In the genomic region with DNA sequence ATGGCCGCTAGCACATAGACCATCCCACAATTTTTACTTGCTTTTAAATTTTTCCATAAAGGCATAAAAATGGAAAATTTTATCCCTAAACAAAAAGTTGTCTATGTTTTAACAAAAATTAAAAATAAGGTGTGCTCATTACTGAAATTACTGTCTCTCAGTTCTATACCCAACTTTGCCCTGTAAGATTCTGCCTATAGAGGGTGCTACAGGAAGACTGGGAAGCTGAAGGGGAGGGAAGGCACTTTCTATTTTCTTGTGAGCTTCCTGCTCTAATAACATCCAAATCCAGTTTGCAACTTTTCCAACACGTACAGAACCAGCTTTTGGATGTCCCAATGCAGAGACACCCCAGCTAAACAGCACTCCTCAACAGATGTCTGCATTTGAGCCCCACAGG, we compare ENCODE assay signal across 1 cellular context.
TF ChIP-seq lines count a peak whose summit lies in the region.

No MANE protein-coding gene starts in this region.

TF ChIP-seq in HCT116, 20 proteins besides CTCF, POLR2A, EP300 and RAD21 (continued from another document):
- TF ChIP-seq CBX3 (IDR thresholded peaks at IDR 0.05; ENCODE audit: low read depth), result no peak
- no peak for TF ChIP-seq POLR2AphosphoS5 (IDR thresholded peaks at IDR 0.05; ENCODE audit: low read depth, low read length)
- no peak for TF ChIP-seq EGR1 (IDR thresholded peaks at IDR 0.05; ENCODE audit: low read depth)
- no peak for TF ChIP-seq CEBPB (IDR thresholded peaks at IDR 0.05; ENCODE audit: low read depth)
